22 cellular contexts compared by ENCODE assay signal in genomic region chr4:128333309-128334006, GRCh38.
"Had no signal": no experiment of that assay in that cellular context is flagged by ENCODE, and none has a peak within 500 bp of the region (broad histone marks: within the 10 kb centered on the region; RNA-seq: fewer than 3 reads in every experiment).

No MANE protein-coding gene starts in this region.

- ATAC-seq: activated CD8-positive, alpha-beta memory T cell treated with anti-CD3 and anti-CD28 coated beads, Interleukin-2, amount 10 ng/mL, durations not matched to agents 7 days and 5 days; activated naive CD8-positive, alpha-beta T cell treated with anti-CD3 and anti-CD28 coated beads, Interleukin-2, amount 50 U/mL, for 24 hours; left colon; stimulated activated naive CD8-positive, alpha-beta T cell treated with anti-CD3 and anti-CD28 coated beads, Interleukin-15, amount 100 ng/mL, for 72 hours had no signal

- H3K27me3 ChIP-seq: esophagus squamous epithelium had no signal

- H3K9me3 ChIP-seq: esophagus squamous epithelium had no signal

- H3K27me3 Mint-ChIP-seq: activated CD4-positive, alpha-beta memory T cell treated with anti-CD3 and anti-CD28 coated beads, Interleukin-2, amount 10 ng/mL, durations not matched to agents 7 days and 5 days; activated CD8-positive, alpha-beta memory T cell treated with anti-CD3 and anti-CD28 coated beads, Interleukin-2, amount 10 ng/mL, durations not matched to agents 7 days and 5 days; activated naive CD4-positive, alpha-beta T cell treated with anti-CD3 and anti-CD28 coated beads, Interleukin-2, amount 10 ng/mL, durations not matched to agents 7 days and 5 days; activated naive CD8-positive, alpha-beta T cell treated with anti-CD3 and anti-CD28 coated beads, Interleukin-2, amount 50 U/mL, for 24 hours; stimulated activated naive CD8-positive, alpha-beta T cell treated with anti-CD3 and anti-CD28 coated beads, Interleukin-15, amount 100 ng/mL, for 72 hours; type B pancreatic cell had no signal

- H3K4me3 Mint-ChIP-seq: activated CD4-positive, alpha-beta memory T cell treated with anti-CD3 and anti-CD28 coated beads, Interleukin-2, amount 10 ng/mL, durations not matched to agents 7 days and 5 days; activated CD8-positive, alpha-beta memory T cell treated with anti-CD3 and anti-CD28 coated beads, Interleukin-2, amount 10 ng/mL, durations not matched to agents 7 days and 5 days; activated naive CD4-positive, alpha-beta T cell treated with anti-CD3 and anti-CD28 coated beads, Interleukin-2, amount 10 ng/mL, durations not matched to agents 7 days and 5 days; activated naive CD8-positive, alpha-beta T cell treated with anti-CD3 and anti-CD28 coated beads, Interleukin-2, amount 50 U/mL, for 24 hours; stimulated activated naive CD8-positive, alpha-beta T cell treated with anti-CD3 and anti-CD28 coated beads, Interleukin-15, amount 100 ng/mL, for 72 hours; type B pancreatic cell had no signal

- H3K4me3 ChIP-seq: esophagus squamous epithelium had no signal

- H3K36me3 Mint-ChIP-seq: activated naive CD4-positive, alpha-beta T cell treated with anti-CD3 and anti-CD28 coated beads, Interleukin-2, amount 10 ng/mL, durations not matched to agents 7 days and 5 days; type B pancreatic cell had no signal

- H3K36me3 ChIP-seq: esophagus squamous epithelium had no signal

- DNase-seq: activated CD4-positive, alpha-beta memory T cell treated with anti-CD3 and anti-CD28 coated beads, Interleukin-2, amount 10 ng/mL, durations not matched to agents 7 days and 5 days; activated CD4-positive, alpha-beta T cell treated with anti-CD3 and anti-CD28 coated beads for 48 hours; activated CD4-positive, CD25-positive, alpha-beta regulatory T cell; activated CD8-positive, alpha-beta memory T cell treated with anti-CD3 and anti-CD28 coated beads, Interleukin-2, amount 10 ng/mL, durations not matched to agents 7 days and 5 days; activated naive CD4-positive, alpha-beta T cell treated with anti-CD3 and anti-CD28 coated beads, Interleukin-2, amount 10 ng/mL, durations not matched to agents 7 days and 5 days; activated naive CD8-positive, alpha-beta T cell treated with anti-CD3 and anti-CD28 coated beads, Interleukin-2, amount 50 U/mL, for 24 hours; activated T-cell treated with anti-CD3 and anti-CD28 coated beads, Interleukin-2, amount 50 U/mL, for 1 hour; anterior cingulate cortex; effector CD8-positive, alpha-beta T cell; esophagus squamous epithelium; hippocampal formation; left colon; occipital lobe; retina; small intestine; stimulated activated CD4-positive, alpha-beta T cell treated with anti-CD3 and anti-CD28 coated beads, Interleukin-15, amount 100 ng/mL, for 24 hours; stimulated activated CD4-positive, alpha-beta T cell treated with anti-CD3 and anti-CD28 coated beads, Interleukin-2, amount 100 ng/mL, for 48 hours; stimulated activated naive CD8-positive, alpha-beta T cell treated with anti-CD3 and anti-CD28 coated beads, Interleukin-15, amount 100 ng/mL, for 72 hours; T-helper 1 cell; T-helper 9 cell had no signal

- H3K27ac Mint-ChIP-seq: activated CD4-positive, alpha-beta memory T cell treated with anti-CD3 and anti-CD28 coated beads, Interleukin-2, amount 10 ng/mL, durations not matched to agents 7 days and 5 days; activated CD8-positive, alpha-beta memory T cell treated with anti-CD3 and anti-CD28 coated beads, Interleukin-2, amount 10 ng/mL, durations not matched to agents 7 days and 5 days; activated naive CD4-positive, alpha-beta T cell treated with anti-CD3 and anti-CD28 coated beads, Interleukin-2, amount 10 ng/mL, durations not matched to agents 7 days and 5 days; activated naive CD8-positive, alpha-beta T cell treated with anti-CD3 and anti-CD28 coated beads, Interleukin-2, amount 50 U/mL, for 24 hours; activated T-helper 2 cell treated with anti-CD3 and anti-CD28 coated beads, Interferon-gamma antibody, Interleukin-2, Interleukin-4, amounts not matched to agents 10 μg/mL and 5 μg/mL and 100 μg/mL, durations not matched to agents 14 hours and 24 hours and 36 hours; stimulated activated naive CD8-positive, alpha-beta T cell treated with anti-CD3 and anti-CD28 coated beads, Interleukin-15, amount 100 ng/mL, for 72 hours; type B pancreatic cell had no signal

- H3K4me1 Mint-ChIP-seq: activated CD4-positive, alpha-beta memory T cell treated with anti-CD3 and anti-CD28 coated beads, Interleukin-2, amount 10 ng/mL, durations not matched to agents 7 days and 5 days; activated CD8-positive, alpha-beta memory T cell treated with anti-CD3 and anti-CD28 coated beads, Interleukin-2, amount 10 ng/mL, durations not matched to agents 7 days and 5 days; activated naive CD4-positive, alpha-beta T cell treated with anti-CD3 and anti-CD28 coated beads, Interleukin-2, amount 10 ng/mL, durations not matched to agents 7 days and 5 days; activated naive CD8-positive, alpha-beta T cell treated with anti-CD3 and anti-CD28 coated beads, Interleukin-2, amount 50 U/mL, for 24 hours; stimulated activated naive CD8-positive, alpha-beta T cell treated with anti-CD3 and anti-CD28 coated beads, Interleukin-15, amount 100 ng/mL, for 72 hours had no signal

- H3K4me1 ChIP-seq: esophagus squamous epithelium had no signal

- H3K9me3 Mint-ChIP-seq: activated CD4-positive, alpha-beta memory T cell treated with anti-CD3 and anti-CD28 coated beads, Interleukin-2, amount 10 ng/mL, durations not matched to agents 7 days and 5 days; activated naive CD4-positive, alpha-beta T cell treated with anti-CD3 and anti-CD28 coated beads, Interleukin-2, amount 10 ng/mL, durations not matched to agents 7 days and 5 days; activated naive CD8-positive, alpha-beta T cell treated with anti-CD3 and anti-CD28 coated beads, Interleukin-2, amount 50 U/mL, for 24 hours; activated T-helper 2 cell treated with anti-CD3 and anti-CD28 coated beads, Interferon-gamma antibody, Interleukin-2, Interleukin-4, amounts not matched to agents 10 μg/mL and 5 μg/mL and 100 μg/mL, durations not matched to agents 14 hours and 24 hours and 36 hours; type B pancreatic cell had no signal

- H3K27ac ChIP-seq: esophagus squamous epithelium had no signal
